Comparison of ENCODE assay signal across 23 cellular contexts in genomic region chr6:45658396-45658795, GRCh38.
DNase-seq lines count a peak whose midpoint lies in the region; FAIRE-seq and TF ChIP-seq lines count a peak whose summit lies in the region.
"Had no signal": no experiment of that assay in that cellular context is flagged by ENCODE, and none has a peak within 500 bp of the region (broad histone marks: within the 10 kb centered on the region; RNA-seq: fewer than 3 reads in every experiment).

No MANE protein-coding gene starts in this region.

- H3K36me3 Mint-ChIP-seq in activated T-helper 1 cell treated with anti-CD3 and anti-CD28 coated beads, Interleukin-12 subunit alpha, Interleukin-12 subunit beta, Interleukin-2, Interleukin-4 antibody, amounts not matched to agents 30 ng/mL and 10 ng/mL and 1 ng/mL, durations not matched to agents 14 hours and 24 hours and 36 hours (ENCODE audit: low read depth) = peaks cover 5% of the 10 kb centered on the region

- H3K27me3 ChIP-seq in DOHH2 (ENCODE audit: control insufficient read depth, low read length) (no peaks in the 10 kb centered on the region), KMS-11 (ENCODE audit: insufficient read depth, low read depth) (no peaks in the 10 kb centered on the region), adipocyte (replicated peaks; ENCODE audit: control insufficient read depth, insufficient read depth, low read length) (no peaks in the 10 kb centered on the region)
- H3K27me3 ChIP-seq: SJCRH30 had no signal

- peaks cover 10% of the 10 kb centered on the region for H3F3A ChIP-seq in DOHH2 (ENCODE audit: control insufficient read depth, insufficient read depth)

- H3K4me3 Mint-ChIP-seq in activated T-helper 1 cell treated with anti-CD3 and anti-CD28 coated beads, Interleukin-12 subunit alpha, Interleukin-12 subunit beta, Interleukin-2, Interleukin-4 antibody, amounts not matched to agents 30 ng/mL and 10 ng/mL and 1 ng/mL, durations not matched to agents 14 hours and 24 hours and 36 hours = no peak overlapping the region
- H3K4me3 Mint-ChIP-seq: GM23338, H9 had no signal

- H3K9ac ChIP-seq in KMS-11 (no peak overlapping the region), adipocyte (ENCODE audit: low read length) (no peak overlapping the region)

- intact Hi-C loops in activated T-helper 1 cell treated with anti-CD3 and anti-CD28 coated beads, Interleukin-12 subunit alpha, Interleukin-12 subunit beta, Interleukin-2, Interleukin-4 antibody, amounts not matched to agents 30 ng/mL and 10 ng/mL and 1 ng/mL, durations not matched to agents 14 hours and 24 hours and 36 hours (cut with micrococcal nuclease) = no loop called here

- FAIRE-seq in GM19239 (lab: Jason Lieb, UNC) = no peak
- FAIRE-seq: A549, HTR-8/SVneo had no signal

- H2AFZ ChIP-seq in KMS-11 (ENCODE audit: low read depth) = no peak overlapping the region
- H2AFZ ChIP-seq: GM23338 had no signal

- H3K4me1 Mint-ChIP-seq in activated T-helper 1 cell treated with anti-CD3 and anti-CD28 coated beads, Interleukin-12 subunit alpha, Interleukin-12 subunit beta, Interleukin-2, Interleukin-4 antibody, amounts not matched to agents 30 ng/mL and 10 ng/mL and 1 ng/mL, durations not matched to agents 14 hours and 24 hours and 36 hours (ENCODE audit: low read depth) = peaks cover 14% of the 10 kb centered on the region
- H3K4me1 Mint-ChIP-seq: GM23338, H9 had no signal

- peaks cover 10% of the 10 kb centered on the region for H3K27me3 Mint-ChIP-seq in activated T-helper 1 cell treated with anti-CD3 and anti-CD28 coated beads, Interleukin-12 subunit alpha, Interleukin-12 subunit beta, Interleukin-2, Interleukin-4 antibody, amounts not matched to agents 30 ng/mL and 10 ng/mL and 1 ng/mL, durations not matched to agents 14 hours and 24 hours and 36 hours (ENCODE audit: insufficient read depth)

- no peaks in the 10 kb centered on the region for H4K20me1 ChIP-seq in DOHH2 (ENCODE audit: control insufficient read depth, insufficient read depth, low read depth, low read length)
- no peaks in the 10 kb centered on the region for H4K20me1 ChIP-seq in KMS-11 (ENCODE audit: insufficient read depth)

- H3K9me2 ChIP-seq in DOHH2 (replicated peaks; ENCODE audit: control insufficient read depth, low read length) = no peaks in the 10 kb centered on the region

- no peaks in the 10 kb centered on the region for H3K9me3 ChIP-seq in DOHH2 (ENCODE audit: control insufficient read depth, insufficient read depth, low read length)
- H3K9me3 ChIP-seq in adipocyte (ENCODE audit: control insufficient read depth, low read length) = no peaks in the 10 kb centered on the region
- H3K9me3 ChIP-seq: SJCRH30 had no signal

- H3K4me3 ChIP-seq in DOHH2 (ENCODE audit: low read length) = peak overlapping the region; percentile 68
- no peak overlapping the region for H3K4me3 ChIP-seq in KMS-11 (IDR thresholded peaks at IDR 0.05; ENCODE audit: insufficient read depth, low read depth, low read length)
- H3K4me3 ChIP-seq in adipocyte (ENCODE audit: low read length) = no peak overlapping the region
- H3K4me3 ChIP-seq in fibroblast of the aortic adventitia (ENCODE audit: low read depth, low read length) = no peak overlapping the region
- H3K4me3 ChIP-seq: A549, GM23338, SJCRH30 had no signal

- H3K4me2 ChIP-seq in DOHH2 (ENCODE audit: low read length) (peak overlapping the region; percentile 83), KMS-11 (peak overlapping the region; percentile 35; the same call in 1 of the 2 replicates)
- H3K4me2 ChIP-seq: A549, GM23338 had no signal

- DNase-seq in adipocyte (ENCODE audit: low read depth) (peak; percentile 52), fibroblast of the aortic adventitia (ENCODE audit: low read depth) (peak; percentile 37), OCI-M1 (lab: John Stamatoyannopoulos, UW) (no peak), GM19239 (ENCODE audit: insufficient read length, low spot score) (no peak), T-helper 1 cell (no peak)
- no peak for DNase-seq in activated T-helper 1 cell treated with anti-CD3 and anti-CD28 coated beads, Interleukin-12 subunit alpha, Interleukin-12 subunit beta, Interleukin-2, Interleukin-4 antibody, amounts not matched to agents 30 ng/mL and 10 ng/mL and 1 ng/mL, durations not matched to agents 14 hours and 24 hours and 36 hours (ENCODE audit: low spot score)
- DNase-seq: CD8-positive, alpha-beta memory T cell; DMS 273 treated with DMSO at 0.1 percent for 48 hours; DMS79; H9; KBM-7; MM.1S; NCI-H2029; NCI-H526 treated with DMSO at 0.1 percent for 48 hours; PC-3; SJCRH30 had no signal

- peaks cover 4% of the 10 kb centered on the region for H3K9me3 Mint-ChIP-seq in activated T-helper 1 cell treated with anti-CD3 and anti-CD28 coated beads, Interleukin-12 subunit alpha, Interleukin-12 subunit beta, Interleukin-2, Interleukin-4 antibody, amounts not matched to agents 30 ng/mL and 10 ng/mL and 1 ng/mL, durations not matched to agents 14 hours and 24 hours and 36 hours

- no peaks in the 10 kb centered on the region for H3K79me2 ChIP-seq in DOHH2 (ENCODE audit: control insufficient read depth, low read length)
- H3K79me2 ChIP-seq in KMS-11 (ENCODE audit: insufficient read depth, low read depth) = no peaks in the 10 kb centered on the region

- TF ChIP-seq CTCF in DOHH2 (IDR thresholded peaks at IDR 0.05; ENCODE audit: low read depth, low read length, poor library complexity, severe bottlenecking) (no peak), KMS-11 (conservative IDR thresholded peaks at IDR 0.05; ENCODE audit: low read depth, low read length) (no peak), fibroblast of the aortic adventitia (IDR thresholded peaks at IDR 0.05; ENCODE audit: insufficient read depth, low read length) (no peak)

- H3K36me3 ChIP-seq in DOHH2 (ENCODE audit: control insufficient read depth, low read length) (no peaks in the 10 kb centered on the region), KMS-11 (ENCODE audit: insufficient read depth) (no peaks in the 10 kb centered on the region; the same call in 1 of the 2 replicates), adipocyte (ENCODE audit: control insufficient read depth, insufficient read depth, low read length, severe bottlenecking) (no peaks in the 10 kb centered on the region)

- H3K4me1 ChIP-seq in DOHH2 (ENCODE audit: control insufficient read depth, low read length) (peaks cover 58% of the 10 kb centered on the region), KMS-11 (ENCODE audit: low read depth, poor library complexity, severe bottlenecking) (peaks cover 43% of the 10 kb centered on the region), adipocyte (ENCODE audit: control insufficient read depth, insufficient read depth, low read length) (peaks cover 20% of the 10 kb centered on the region)

- H3K27ac Mint-ChIP-seq in activated T-helper 1 cell treated with anti-CD3 and anti-CD28 coated beads, Interleukin-12 subunit alpha, Interleukin-12 subunit beta, Interleukin-2, Interleukin-4 antibody, amounts not matched to agents 30 ng/mL and 10 ng/mL and 1 ng/mL, durations not matched to agents 14 hours and 24 hours and 36 hours = no peak overlapping the region
- H3K27ac Mint-ChIP-seq: B cell, GM23338, H9 had no signal

- H3K27ac ChIP-seq in DOHH2 (ENCODE audit: low read depth, low read length) (peak overlapping the region; percentile 85), KMS-11 (no peak overlapping the region)
- H3K27ac ChIP-seq: C4-2B, SJCRH30 had no signal

Comparison
In these comparisons a context has a peak if more than half of its experiments do, and no peak if none do; other contexts are left out.
1. DNase-seq: peak in adipocyte (single experiment) and fibroblast of the aortic adventitia (single experiment); none in OCI-M1 (single experiment), GM19239 (single experiment), activated T-helper 1 cell treated with anti-CD3 and anti-CD28 coated beads, Interleukin-12 subunit alpha, Interleukin-12 subunit beta, Interleukin-2, Interleukin-4 antibody, amounts not matched to agents 30 ng/mL and 10 ng/mL and 1 ng/mL, durations not matched to agents 14 hours and 24 hours and 36 hours (single experiment) and T-helper 1 cell (0 of 5).